In genomic region chr3:94462931-94463330, GRCh38 we compare ENCODE assay signal across 27 cellular contexts.
"Had no signal": no experiment of that assay in that cellular context is flagged by ENCODE, and none has a peak within 500 bp of the region (broad histone marks: within the 10 kb centered on the region; RNA-seq: fewer than 3 reads in every experiment).

No MANE protein-coding gene starts in this region.

- H3K9me3 Mint-ChIP-seq: nephron; neural progenitor cell; stimulated activated naive CD8-positive, alpha-beta T cell treated with anti-CD3 and anti-CD28 coated beads, Interleukin-15, Interleukin-2, amounts not matched to agents 100 ng/mL and 50 ng/mL, for 24 hours; type B pancreatic cell had no signal

- H3K9me3 ChIP-seq: ovary, psoas muscle, right lobe of liver, sigmoid colon, stomach, tibial artery, transverse colon, upper lobe of right lung, uterus had no signal

- H3K36me3 ChIP-seq: neural progenitor cell, ovary, right lobe of liver, sigmoid colon, stomach, tibial artery, transverse colon, upper lobe of right lung, uterus had no signal

- H3K36me3 Mint-ChIP-seq: naive thymus-derived CD8-positive, alpha-beta T cell; neural progenitor cell; stimulated activated effector memory CD8-positive, alpha-beta T cell treated with anti-CD3 and anti-CD28 coated beads, Interleukin-12 subunit alpha, Interleukin-12 subunit beta, amount 100 ng/mL, for 72 hours; stimulated activated naive B cell treated with anti-CD40 and anti-IgM and Interleukin-4, amounts not matched to agents 10 μg/mL and 1 μg/mL and 100 μg/mL, for 72 hours; type B pancreatic cell had no signal

- H3K4me1 Mint-ChIP-seq: naive thymus-derived CD8-positive, alpha-beta T cell; stimulated activated effector memory CD8-positive, alpha-beta T cell treated with anti-CD3 and anti-CD28 coated beads, Interleukin-12 subunit alpha, Interleukin-12 subunit beta, amount 100 ng/mL, for 72 hours; stimulated activated naive B cell treated with anti-CD40 and anti-IgM and Interleukin-4, amounts not matched to agents 10 μg/mL and 1 μg/mL and 100 μg/mL, for 72 hours had no signal

- H3K4me3 Mint-ChIP-seq: naive thymus-derived CD8-positive, alpha-beta T cell; nephron; neural progenitor cell; stimulated activated effector memory CD8-positive, alpha-beta T cell treated with anti-CD3 and anti-CD28 coated beads, Interleukin-12 subunit alpha, Interleukin-12 subunit beta, amount 100 ng/mL, for 72 hours; stimulated activated naive B cell treated with anti-CD40 and anti-IgM and Interleukin-4, amounts not matched to agents 10 μg/mL and 1 μg/mL and 100 μg/mL, for 72 hours; stimulated activated naive CD8-positive, alpha-beta T cell treated with anti-CD3 and anti-CD28 coated beads, Interleukin-15, Interleukin-2, amounts not matched to agents 100 ng/mL and 50 ng/mL, for 24 hours; type B pancreatic cell had no signal

- H3K4me1 ChIP-seq: neural progenitor cell, parathyroid adenoma, psoas muscle, right lobe of liver, stomach, tibial artery, upper lobe of right lung, uterus had no signal

- ATAC-seq: naive thymus-derived CD8-positive, alpha-beta T cell; psoas muscle; right cardiac atrium; right lobe of liver; stimulated activated effector memory CD8-positive, alpha-beta T cell treated with anti-CD3 and anti-CD28 coated beads, Interleukin-12 subunit alpha, Interleukin-12 subunit beta, amount 100 ng/mL, for 72 hours; stimulated activated naive B cell treated with anti-CD40 and anti-IgM and Interleukin-4, amounts not matched to agents 10 μg/mL and 1 μg/mL and 100 μg/mL, for 72 hours; upper lobe of right lung had no signal

- DNase-seq: naive thymus-derived CD8-positive, alpha-beta T cell; occipital lobe; ovary; posterior cingulate gyrus; psoas muscle; right cardiac atrium; right lobe of liver; sigmoid colon; small intestine; stimulated activated CD4-positive, alpha-beta T cell treated with anti-CD3 and anti-CD28 coated beads, Interleukin-15, amount 100 ng/mL, for 24 hours; stimulated activated CD4-positive, alpha-beta T cell treated with anti-CD3 and anti-CD28 coated beads, Interleukin-2, amount 100 ng/mL, for 24 hours; stimulated activated CD4-positive, alpha-beta T cell treated with anti-CD3 and anti-CD28 coated beads, Interleukin-2, amount 100 ng/mL, for 48 hours; stimulated activated CD4-positive, alpha-beta T cell treated with anti-CD3 and anti-CD28 coated beads, Interleukin-4, amount 100 ng/mL, for 24 hours; stimulated activated naive B cell treated with anti-CD40 and anti-IgM and Interleukin-4, amounts not matched to agents 10 μg/mL and 1 μg/mL and 100 μg/mL, for 72 hours; stimulated activated naive CD4-positive, alpha-beta T cell treated with Interleukin-2 at 50 U/mL for 16 hours; stomach; tibial artery; transverse colon; upper lobe of right lung; uterus had no signal

- H3K79me2 ChIP-seq: parathyroid adenoma had no signal

- H3K27me3 ChIP-seq: neural progenitor cell, ovary, right lobe of liver, sigmoid colon, stomach, tibial artery, transverse colon, upper lobe of right lung, uterus had no signal

- H3K27ac Mint-ChIP-seq: naive thymus-derived CD8-positive, alpha-beta T cell; nephron; neural progenitor cell; progenitor cell of endocrine pancreas; stimulated activated effector memory CD8-positive, alpha-beta T cell treated with anti-CD3 and anti-CD28 coated beads, Interleukin-12 subunit alpha, Interleukin-12 subunit beta, amount 100 ng/mL, for 72 hours; stimulated activated naive B cell treated with anti-CD40 and anti-IgM and Interleukin-4, amounts not matched to agents 10 μg/mL and 1 μg/mL and 100 μg/mL, for 72 hours; stimulated activated naive CD8-positive, alpha-beta T cell treated with anti-CD3 and anti-CD28 coated beads, Interleukin-15, Interleukin-2, amounts not matched to agents 100 ng/mL and 50 ng/mL, for 24 hours; type B pancreatic cell had no signal

- H3K4me2 ChIP-seq: neural progenitor cell had no signal

- H3K9ac ChIP-seq: neural progenitor cell, parathyroid adenoma had no signal

- H3K27me3 Mint-ChIP-seq: naive thymus-derived CD8-positive, alpha-beta T cell; progenitor cell of endocrine pancreas; stimulated activated naive B cell treated with anti-CD40 and anti-IgM and Interleukin-4, amounts not matched to agents 10 μg/mL and 1 μg/mL and 100 μg/mL, for 72 hours; stimulated activated naive CD8-positive, alpha-beta T cell treated with anti-CD3 and anti-CD28 coated beads, Interleukin-15, Interleukin-2, amounts not matched to agents 100 ng/mL and 50 ng/mL, for 24 hours had no signal

- H3K27ac ChIP-seq: neural progenitor cell, ovary, parathyroid adenoma, psoas muscle, right lobe of liver, stomach, tibial artery, transverse colon, upper lobe of right lung, uterus had no signal

- H3K4me3 ChIP-seq: neural progenitor cell, ovary, psoas muscle, right lobe of liver, sigmoid colon, stomach, tibial artery, transverse colon, upper lobe of right lung, uterus had no signal

- H2AFZ ChIP-seq: neural progenitor cell, parathyroid adenoma had no signal
